In the genomic region with DNA sequence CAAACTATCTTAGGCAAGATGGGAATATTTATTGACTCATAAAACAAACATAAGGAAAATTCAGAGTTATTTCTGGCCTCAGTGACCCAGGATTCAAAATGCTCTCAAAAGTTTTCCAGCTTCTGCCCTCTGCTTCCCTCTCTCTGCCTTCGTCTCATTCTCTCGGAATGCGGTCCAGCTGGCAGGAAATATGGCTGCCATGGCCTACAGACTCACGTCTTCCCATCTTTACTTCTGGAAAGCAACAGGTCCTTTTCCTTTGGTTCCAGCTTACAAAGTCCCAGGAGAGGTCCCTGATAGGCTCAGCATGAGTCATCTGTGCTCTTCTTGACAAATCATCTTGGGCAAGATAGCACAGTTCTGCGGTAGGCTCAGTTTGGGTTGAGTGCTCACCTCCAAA, we compare ENCODE assay signal across 14 cellular contexts. TPM values are rescaled to one million over a fixed set of nuclear protein-coding genes. Genes with fewer than 3 reads are reported as not detected.
A peak's percentile ranks its signal among the peaks of the same experiment; 100 is the strongest.
DNase-seq lines count a peak whose midpoint lies in the region; ATAC-seq, FAIRE-seq and TF ChIP-seq lines count a peak whose summit lies in the region.
"Had no signal": no experiment of that assay in that cellular context is flagged by ENCODE, and none has a peak within 500 bp of the region (broad histone marks: within the 10 kb centered on the region; RNA-seq: fewer than 3 reads in every experiment).

No MANE protein-coding gene starts in this region.

- no peak overlapping the region for H3K9ac ChIP-seq in liver (ENCODE audit: low read depth in 1 of 2, low read length in 2 of 2)
- no peak overlapping the region for H3K9ac ChIP-seq in HepG2 (ENCODE audit: insufficient read depth, low read depth, low read length)
- no peak overlapping the region for H3K9ac ChIP-seq in K562 (ENCODE audit: insufficient read depth in 1 of 2, low read depth in 2 of 2, low read length in 2 of 2)

- H3F3A ChIP-seq in PC-9 (ENCODE audit: insufficient read depth, low read depth) = 0 out of 2 replicates have a peak, but pooled peaks cover 4% of the 10 kb centered on the region

- ATAC-seq in HepG2 = no peak
- ATAC-seq in K562 = no peak; the same call in 2 of the 3 replicates
- peak; percentile 26 for ATAC-seq in aorta (ENCODE audit: low FRiP score)
- ATAC-seq in activated CD4-positive, CD25-positive, alpha-beta regulatory T cell treated with anti-CD3 and anti-CD28 coated beads, Interleukin-2, amount 50 U/mL, for 24 hours = no peak

- 84% methylated on average over 5 of the region's 5 CpGs for WGBS in liver
- WGBS in HepG2 (ENCODE audit: low lambda C conversion rate) = 81% methylated on average over 5 of the region's 5 CpGs
- 36% methylated on average over 5 of the region's 5 CpGs for WGBS in K562 (ENCODE audit: insufficient coverage, low coverage, missing lambda C conversion rate)
- WGBS in aorta, 2 donors = 0 to 8% methylated on average over 5 of the region's 5 CpGs

- H3K4me3 ChIP-seq in liver (ENCODE audit: low read depth in 1 of 3, low read length in 3 of 3) (no peak overlapping the region), HepG2 (replicated peaks in 1 of 3; ENCODE audit: insufficient read depth in 1 of 3, low read depth in 2 of 3, low read length in 3 of 3) (no peak overlapping the region), K562 (no peak overlapping the region), right atrium auricular region (no peak overlapping the region), aorta (ENCODE audit: low read length in 2 of 2) (no peak overlapping the region), PC-9 (no peak overlapping the region)
- H3K4me3 ChIP-seq: esophagus muscularis mucosa had no signal

- TF ChIP-seq CTCF in liver (IDR thresholded peaks at IDR 0.05; ENCODE audit: low read depth, low read length, missing input control) (no peak), HepG2 (CRISPR knock-in tag; IDR thresholded peaks at IDR 0.05) (no peak), K562 (IDR thresholded peaks at IDR 0.05 in 2 of 3, conservative IDR thresholded peaks at IDR 0.05 in 1 of 3; ENCODE audit: insufficient read depth in 2 of 3, low read depth in 1 of 3, low read length in 3 of 3) (no peak), right atrium auricular region (IDR thresholded peaks at IDR 0.05) (no peak), PC-9 (conservative IDR thresholded peaks at IDR 0.05) (no peak)

- TF ChIP-seq RAD21 in liver (IDR thresholded peaks at IDR 0.05) (no peak), HepG2 (CRISPR knock-in tag; IDR thresholded peaks at IDR 0.05) (no peak), K562 (CRISPR knock-in tag; conservative IDR thresholded peaks at IDR 0.05 in 1 of 2, IDR thresholded peaks at IDR 0.05 in 1 of 2) (no peak)

- DNase-seq in HepG2 (ENCODE audit: low spot score) (no peak), K562 (ENCODE audit: extremely low read depth in 1 of 4, low spot score in 3 of 4) (peak in 1 of 4 experiments; percentile 23), right atrium auricular region (ENCODE audit: low spot score) (peak; percentile 60), aorta (peak; percentile 79 to 83), PC-9 (no peak), NCI-H2029 (lab: John Stamatoyannopoulos, UW) (no peak)
- DNase-seq: activated naive CD8-positive, alpha-beta T cell treated with anti-CD3 and anti-CD28 coated beads, Interleukin-2, amount 10 ng/mL, durations not matched to agents 7 days and 5 days; NCI-H146; NCI-H510A; T-helper 1 cell had no signal

- H3K4me2 ChIP-seq in HepG2 (ENCODE audit: low read depth, low read length) = no peak overlapping the region
- no peak overlapping the region for H3K4me2 ChIP-seq in K562 (ENCODE audit: insufficient read depth, low read length)
- H3K4me2 ChIP-seq in PC-9 = no peak overlapping the region

- no peaks in the 10 kb centered on the region for H3K36me3 ChIP-seq in liver (ENCODE audit: control insufficient read depth in 4 of 4, insufficient read depth in 3 of 4, low read depth in 1 of 4, low read length in 3 of 4)
- H3K36me3 ChIP-seq in HepG2 (replicated peaks in 1 of 2; ENCODE audit: control insufficient read depth in 1 of 2, insufficient read depth in 2 of 2, low read length in 2 of 2) = no peaks in the 10 kb centered on the region
- no peaks in the 10 kb centered on the region for H3K36me3 ChIP-seq in K562 (ENCODE audit: control insufficient read depth, insufficient read depth, low read length)
- no peaks in the 10 kb centered on the region for H3K36me3 ChIP-seq in right atrium auricular region
- no peaks in the 10 kb centered on the region for H3K36me3 ChIP-seq in aorta (ENCODE audit: control insufficient read depth in 1 of 2, insufficient read depth in 2 of 2, low read length in 1 of 2)
- H3K36me3 ChIP-seq in PC-9 (ENCODE audit: low read depth) = no peaks in the 10 kb centered on the region
- H3K36me3 ChIP-seq: esophagus muscularis mucosa had no signal

- H2AFZ ChIP-seq in HepG2 (ENCODE audit: low read length) = no peak overlapping the region
- no peak overlapping the region for H2AFZ ChIP-seq in K562 (ENCODE audit: low read depth, low read length)
- no peak overlapping the region for H2AFZ ChIP-seq in PC-9

- CTCF ChIA-PET in HepG2 (lab: Yijun Ruan, JAX; ENCODE audit: low intra/inter-chr PET ratio, low total read pairs) = no interaction called here
- CTCF ChIA-PET in K562 (lab: Yijun Ruan, JAX; ENCODE audit: low intra/inter-chr PET ratio) = no interaction called here
- CTCF ChIA-PET in PC-9 (lab: Charles Lee) = no interaction called here

- H3K4me1 ChIP-seq in liver (ENCODE audit: control insufficient read depth in 4 of 4, insufficient read depth in 4 of 4, low read length in 3 of 4) = no peaks in the 10 kb centered on the region
- no peaks in the 10 kb centered on the region for H3K4me1 ChIP-seq in HepG2 (ENCODE audit: insufficient read depth, low read length)
- no peaks in the 10 kb centered on the region; a peak in 1 of 5 replicates for H3K4me1 ChIP-seq in K562 (replicated peaks in 1 of 2; ENCODE audit: control insufficient read depth in 2 of 2, insufficient read depth in 2 of 2, low read length in 2 of 2)
- peaks cover 0 to 19% of the 10 kb centered on the region in 2 donors for H3K4me1 ChIP-seq in right atrium auricular region
- H3K4me1 ChIP-seq in aorta (ENCODE audit: control insufficient read depth in 1 of 2, insufficient read depth in 2 of 2, low read length in 2 of 2) = peaks cover 0 to 4% of the 10 kb centered on the region in 2 donors
- H3K4me1 ChIP-seq in PC-9 (replicated peaks; ENCODE audit: insufficient read depth) = peaks cover 26% of the 10 kb centered on the region

- intact Hi-C loops in HepG2 (cut with micrococcal nuclease; ENCODE audit: unreplicated experiment) (no loop called here), K562 (cut with micrococcal nuclease) (no loop called here), aorta (cut with DNase I) (loop anchor here in 1 of 2 donors (5.0 kb wide), 1 partner anchor 544 kb away; no protein-coding TSS in a partner anchor), PC-9 (cut with micrococcal nuclease; ENCODE audit: unreplicated experiment) (no loop called here)

- H3K9me3 ChIP-seq in liver (ENCODE audit: control insufficient read depth in 4 of 4, low read length in 3 of 4) (no peaks in the 10 kb centered on the region), HepG2 (ENCODE audit: low read length) (no peaks in the 10 kb centered on the region), K562 (replicated peaks; ENCODE audit: control insufficient read depth, insufficient read depth, low read depth, low read length) (no peaks in the 10 kb centered on the region), right atrium auricular region (no peaks in the 10 kb centered on the region), aorta (ENCODE audit: control insufficient read depth, low read length) (no peaks in the 10 kb centered on the region), PC-9 (ENCODE audit: insufficient read depth, low read depth) (no peaks in the 10 kb centered on the region)
- H3K9me3 ChIP-seq: esophagus muscularis mucosa had no signal

- POLR2A ChIA-PET in HepG2 (lab: Yijun Ruan, JAX) = no interaction called here
- POLR2A ChIA-PET in K562 (lab: Yijun Ruan, JAX) = interaction anchor here (0.5 kb wide), 1 partner anchor 12 kb away, joined by 3 read pairs; no protein-coding TSS in a partner anchor
- POLR2A ChIA-PET in PC-9 (lab: Charles Lee; ENCODE audit: unreplicated experiment) = no interaction called here

- H4K20me1 ChIP-seq in HepG2 (ENCODE audit: insufficient read depth, low read length) (no peaks in the 10 kb centered on the region), K562 (replicated peaks; ENCODE audit: control insufficient read depth, insufficient read depth, low read length) (no peaks in the 10 kb centered on the region), PC-9 (ENCODE audit: insufficient read depth) (no peaks in the 10 kb centered on the region)

- BruUV-seq in HepG2 (replicated peaks; lab: Mats Ljungman, UMichigan) (no TSS peak), K562 (replicated peaks; lab: Mats Ljungman, UMichigan) (no TSS peak), PC-9 (replicated peaks; lab: Mats Ljungman, UMichigan) (no TSS peak)

- no peak for TF ChIP-seq POLR2A in HepG2 (IDR thresholded peaks at IDR 0.05; ENCODE audit: insufficient read depth in 1 of 2, low read depth in 2 of 2, low read length in 2 of 2)
- TF ChIP-seq POLR2A in K562 (conservative IDR thresholded peaks at IDR 0.05) = no peak

- no peak for TF ChIP-seq EP300 in HepG2 (IDR thresholded peaks at IDR 0.05; ENCODE audit: low read depth in 2 of 2, low read length in 2 of 2)
- TF ChIP-seq EP300 in HepG2 (CRISPR knock-in tag; IDR thresholded peaks at IDR 0.05; ENCODE audit: borderline replicate concordance) = no peak
- no peak for TF ChIP-seq EP300 in K562 (IDR thresholded peaks at IDR 0.05; ENCODE audit: low read length)

- H3K9me2 ChIP-seq in PC-9 (ENCODE audit: insufficient read depth) = no peaks in the 10 kb centered on the region

- no peaks in the 10 kb centered on the region for H3K9me1 ChIP-seq in K562 (ENCODE audit: control insufficient read depth, insufficient read depth, low read length)

- H3K27me3 ChIP-seq in liver (ENCODE audit: control insufficient read depth in 4 of 4, insufficient read depth in 4 of 4, low read length in 3 of 4) (no peaks in the 10 kb centered on the region), HepG2 (ENCODE audit: control insufficient read depth in 1 of 2, insufficient read depth in 2 of 2, low read length in 2 of 2) (peaks cover 0 to 4% of the 10 kb centered on the region in 2 experiments; a peak in 1 of 5 replicates), K562 (ENCODE audit: control insufficient read depth in 2 of 2, insufficient read depth in 2 of 2, low read length in 2 of 2) (peaks cover 0 to 3% of the 10 kb centered on the region in 2 experiments; a peak in 1 of 5 replicates), right atrium auricular region (no peaks in the 10 kb centered on the region), aorta (ENCODE audit: control insufficient read depth in 1 of 2, insufficient read depth in 2 of 2, low read length in 1 of 2) (no peaks in the 10 kb centered on the region), PC-9 (ENCODE audit: insufficient read depth, low read depth) (no peaks in the 10 kb centered on the region)
- H3K27me3 ChIP-seq: esophagus muscularis mucosa had no signal

- H3K27ac ChIP-seq in liver (ENCODE audit: low read depth in 1 of 2, low read length in 2 of 2) (peak overlapping the region; percentile 1 to 43), HepG2 (ENCODE audit: extremely low read length, insufficient read depth, low read length) (no peak overlapping the region), K562 (ENCODE audit: extremely low read depth, low read depth, low read length) (no peak overlapping the region), right atrium auricular region (peak overlapping the region; percentile 11 to 47), aorta (ENCODE audit: low read depth in 1 of 2, low read length in 2 of 2) (peak overlapping the region; percentile 46 to 93), PC-9 (no peak overlapping the region)
- H3K27ac ChIP-seq: esophagus muscularis mucosa had no signal

- no peaks in the 10 kb centered on the region for H3K79me2 ChIP-seq in HepG2 (ENCODE audit: insufficient read depth, low read length)
- H3K79me2 ChIP-seq in K562 (ENCODE audit: control insufficient read depth, insufficient read depth, low read length) = no peaks in the 10 kb centered on the region
- H3K79me2 ChIP-seq in PC-9 (ENCODE audit: low read depth) = no peaks in the 10 kb centered on the region

- in situ Hi-C loops in HepG2 (cut with HindIII; ENCODE audit: extremely low pct_ligation_motif_present, low pct_unique_long_range_greater_than_20kb) (no loop called here), K562 (cut with MboI) (no loop called here)

- FAIRE-seq in HepG2 (lab: Jason Lieb, UNC) = no peak
- peak; percentile 44 for FAIRE-seq in K562 (lab: Jason Lieb, UNC)
- FAIRE-seq: H54 had no signal

RNA-seq across cellular contexts. Expression of a gene that starts 8.7 kb away (rescaled TPM):
- total RNA-seq in liver (1 to 10 TPM in 1 of 2 donors, under 1 TPM in 1; 0.19 to 1.0 TPM), HepG2 (2016; rRNA removed; fragmentation: Illumina TruSeq; extraction: Trizol) (0.98 and 1.4 TPM in 2 replicates), K562 (2014; rRNA removed) (1.00 and 1.6 TPM in 2 replicates), K562 (2014; rRNA removed; fragmentation: Illumina TruSeq; extraction: Trizol) (0.95 and 1.9 TPM in 2 replicates), K562 (2015; rRNA removed; fragmentation: Illumina TruSeq; extraction: Trizol) (1.2 TPM in 2 replicates), K562 (2021) (1.2 and 3.0 TPM in 2 replicates), right atrium auricular region (1 to 10 TPM; 3.7 to 4.3 TPM), aorta (1 to 10 TPM; 6.1 to 7.4 TPM), PC-9 (2021) (6.2 and 6.3 TPM in 2 replicates)
- polyA plus RNA-seq in liver (under 1 TPM; 0.39 to 0.57 TPM), HepG2 (2011; rRNA removed) (0.59 and 0.61 TPM in 2 replicates), K562 (2011; rRNA removed) (1.5 and 1.6 TPM in 2 replicates), K562 (2014; fragmentation: Illumina TruSeq; extraction: Trizol) (1.7 and 3.9 TPM in 2 replicates), K562 (2014; fragmentation: Nextera tagmentation; extraction: Ambion mirVana) (under 1 TPM; 0.32 to 0.34 TPM), K562 (2014; rRNA removed) (1.7 and 2.0 TPM in 2 replicates), aorta (1 to 10 TPM in 1 of 2 donors, under 1 TPM in 1; 0.50 to 2.6 TPM)
- total RNA-seq in HepG2 (2016; cell fraction: cytosol; rRNA removed; fragmentation: Illumina TruSeq; extraction: Trizol; ENCODE audit: low read depth) = 0.09 and 1.2 TPM in 2 replicates
- 0.89 and 1.7 TPM in 2 replicates for total RNA-seq in HepG2 (2016; cell fraction: insoluble cytoplasmic fraction; rRNA removed; fragmentation: Illumina TruSeq; extraction: Trizol)
- total RNA-seq in HepG2 (2016; cell fraction: membrane; rRNA removed; fragmentation: Illumina TruSeq; extraction: Trizol) = 0.69 and 1.3 TPM in 2 replicates
- total RNA-seq in HepG2 (2016; cell fraction: nucleus; rRNA removed; fragmentation: Illumina TruSeq; extraction: Trizol) = 0.78 and 1.6 TPM in 2 replicates
- polyA plus RNA-seq in HepG2 (2011; cell fraction: cytosol; rRNA removed) = 0.31 and 0.60 TPM in 2 replicates
- polyA plus RNA-seq in HepG2 (2011; cell fraction: nucleus; rRNA removed) = 0.40 and 0.78 TPM in 2 replicates
- polyA plus RNA-seq in HepG2 (2012) = 0.52 and 0.92 TPM in 2 replicates
- polyA plus RNA-seq in HepG2 (2016; cell fraction: cytosol; fragmentation: Illumina TruSeq; extraction: Trizol; ENCODE audit: low read depth) = 1.0 and 1.1 TPM in 2 replicates
- 0.79 and 1.3 TPM in 2 replicates for polyA plus RNA-seq in HepG2 (2016; cell fraction: insoluble cytoplasmic fraction; fragmentation: Illumina TruSeq; extraction: Trizol; ENCODE audit: low read depth)
- polyA plus RNA-seq in HepG2 (2016; cell fraction: membrane; fragmentation: Illumina TruSeq; extraction: Trizol; ENCODE audit: low read depth) = 0.52 and 0.56 TPM in 2 replicates
- polyA plus RNA-seq in HepG2 (2016; cell fraction: nucleus; fragmentation: Illumina TruSeq; extraction: Trizol; ENCODE audit: insufficient read depth, low read depth) = 1.7 and 3.0 TPM in 2 replicates
- polyA minus RNA-seq in HepG2 (2011; rRNA and poly(A)+ RNA removed; ENCODE audit: low replicate concordance) = 0.54 and 2.1 TPM in 2 replicates
- 0.18 and 0.59 TPM in 2 replicates for polyA minus RNA-seq in HepG2 (2011; cell fraction: cytosol; rRNA and poly(A)+ RNA removed)
- 1.9 and 5.0 TPM in 2 replicates for polyA minus RNA-seq in HepG2 (2011; cell fraction: nucleus; rRNA and poly(A)+ RNA removed)
- 9.0 and 9.3 TPM in 2 replicates for total RNA-seq in K562 (2011; cell fraction: chromatin; rRNA removed; ENCODE audit: low replicate concordance)
- total RNA-seq in K562 (2011; cell fraction: nucleolus; rRNA removed) = 4.6 and 5.3 TPM in 2 replicates
- total RNA-seq in K562 (2011; cell fraction: nucleoplasm; rRNA removed) = 5.6 and 9.1 TPM in 2 replicates
- polyA plus RNA-seq in K562 (2011; cell fraction: cytosol; rRNA removed) = 0.97 and 1.7 TPM in 2 replicates
- polyA plus RNA-seq in K562 (2011; cell fraction: nucleus; rRNA removed) = 3.0 and 3.2 TPM in 2 replicates
- polyA plus RNA-seq in K562 (2012) = 1.1 and 1.3 TPM in 2 replicates
- 2.9 and 3.1 TPM in 2 replicates for polyA minus RNA-seq in K562 (2011; rRNA and poly(A)+ RNA removed)
- 0.38 and 5.4 TPM in 2 replicates for polyA minus RNA-seq in K562 (2011; cell fraction: cytosol; rRNA and poly(A)+ RNA removed)
- polyA minus RNA-seq in K562 (2011; cell fraction: nucleus; rRNA and poly(A)+ RNA removed) = 2.4 and 3.6 TPM in 2 replicates

RNA-seq across cellular contexts. Expression of a gene that starts 44.7 kb away (rescaled TPM):
- 10 to 100 TPM; 37.7 to 50.1 TPM for total RNA-seq in liver
- polyA plus RNA-seq in liver = 10 to 100 TPM in 1 of 2 donors, 1 to 10 TPM in 1; 9.2 to 11.3 TPM
- total RNA-seq in HepG2 (2016; rRNA removed; fragmentation: Illumina TruSeq; extraction: Trizol) = 25.9 and 37.9 TPM in 2 replicates
- 7.0 and 10.3 TPM in 2 replicates for total RNA-seq in HepG2 (2016; cell fraction: cytosol; rRNA removed; fragmentation: Illumina TruSeq; extraction: Trizol; ENCODE audit: low read depth)
- 24.2 and 39.8 TPM in 2 replicates for total RNA-seq in HepG2 (2016; cell fraction: insoluble cytoplasmic fraction; rRNA removed; fragmentation: Illumina TruSeq; extraction: Trizol)
- total RNA-seq in HepG2 (2016; cell fraction: membrane; rRNA removed; fragmentation: Illumina TruSeq; extraction: Trizol) = 4.9 and 6.0 TPM in 2 replicates
- 45.8 and 61.3 TPM in 2 replicates for total RNA-seq in HepG2 (2016; cell fraction: nucleus; rRNA removed; fragmentation: Illumina TruSeq; extraction: Trizol)
- polyA plus RNA-seq in HepG2 (2011; rRNA removed) = 22.5 and 29.5 TPM in 2 replicates
- polyA plus RNA-seq in HepG2 (2011; cell fraction: cytosol; rRNA removed) = 6.9 and 8.8 TPM in 2 replicates
- polyA plus RNA-seq in HepG2 (2011; cell fraction: nucleus; rRNA removed) = 43.0 and 44.1 TPM in 2 replicates
- 19.9 and 21.7 TPM in 2 replicates for polyA plus RNA-seq in HepG2 (2012)
- 0.76 and 1.4 TPM in 2 replicates for polyA plus RNA-seq in HepG2 (2016; cell fraction: cytosol; fragmentation: Illumina TruSeq; extraction: Trizol; ENCODE audit: low read depth)
- polyA plus RNA-seq in HepG2 (2016; cell fraction: insoluble cytoplasmic fraction; fragmentation: Illumina TruSeq; extraction: Trizol; ENCODE audit: low read depth) = 26.8 and 29.0 TPM in 2 replicates
- 2.5 and 4.1 TPM in 2 replicates for polyA plus RNA-seq in HepG2 (2016; cell fraction: membrane; fragmentation: Illumina TruSeq; extraction: Trizol; ENCODE audit: low read depth)
- 58.6 and 63.1 TPM in 2 replicates for polyA plus RNA-seq in HepG2 (2016; cell fraction: nucleus; fragmentation: Illumina TruSeq; extraction: Trizol; ENCODE audit: insufficient read depth, low read depth)
- 43.9 and 274 TPM in 2 replicates for polyA minus RNA-seq in HepG2 (2011; rRNA and poly(A)+ RNA removed; ENCODE audit: low replicate concordance)
- polyA minus RNA-seq in HepG2 (2011; cell fraction: cytosol; rRNA and poly(A)+ RNA removed) = 20.6 and 26.9 TPM in 2 replicates
- polyA minus RNA-seq in HepG2 (2011; cell fraction: nucleus; rRNA and poly(A)+ RNA removed) = 216 and 230 TPM in 2 replicates
- total RNA-seq in K562 (2011; cell fraction: chromatin; rRNA removed; ENCODE audit: low replicate concordance) = 115 and 218 TPM in 2 replicates
- 41.1 and 55.2 TPM in 2 replicates for total RNA-seq in K562 (2011; cell fraction: nucleolus; rRNA removed)
- 77.8 and 117 TPM in 2 replicates for total RNA-seq in K562 (2011; cell fraction: nucleoplasm; rRNA removed)
- total RNA-seq in K562 (2014; rRNA removed) = 67.1 and 76.0 TPM in 2 replicates
- 81.0 and 96.7 TPM in 2 replicates for total RNA-seq in K562 (2014; rRNA removed; fragmentation: Illumina TruSeq; extraction: Trizol)
- 143 and 150 TPM in 2 replicates for total RNA-seq in K562 (2015; rRNA removed; fragmentation: Illumina TruSeq; extraction: Trizol)
- total RNA-seq in K562 (2021) = 59.6 and 63.9 TPM in 2 replicates
- polyA plus RNA-seq in K562 (2011; rRNA removed) = 71.8 and 77.7 TPM in 2 replicates
- 29.0 and 29.2 TPM in 2 replicates for polyA plus RNA-seq in K562 (2011; cell fraction: cytosol; rRNA removed)
- 69.9 and 288 TPM in 2 replicates for polyA plus RNA-seq in K562 (2011; cell fraction: nucleus; rRNA removed)
- 56.8 and 73.8 TPM in 2 replicates for polyA plus RNA-seq in K562 (2012)
- polyA plus RNA-seq in K562 (2014; fragmentation: Illumina TruSeq; extraction: Trizol) = 116 and 125 TPM in 2 replicates
- polyA plus RNA-seq in K562 (2014; fragmentation: Nextera tagmentation; extraction: Ambion mirVana) = 10 to 100 TPM; 37.6 to 38.7 TPM
- polyA plus RNA-seq in K562 (2014; rRNA removed) = 68.7 and 79.2 TPM in 2 replicates
- polyA minus RNA-seq in K562 (2011; rRNA and poly(A)+ RNA removed) = 235 and 252 TPM in 2 replicates
- 46.9 and 64.3 TPM in 2 replicates for polyA minus RNA-seq in K562 (2011; cell fraction: cytosol; rRNA and poly(A)+ RNA removed)
- polyA minus RNA-seq in K562 (2011; cell fraction: nucleus; rRNA and poly(A)+ RNA removed) = 69.3 and 393 TPM in 2 replicates
- 10 to 100 TPM; 56.5 to 96.3 TPM for total RNA-seq in right atrium auricular region
- total RNA-seq in aorta = 100 to 1,000 TPM; 273 to 297 TPM
- polyA plus RNA-seq in aorta = 100 to 1,000 TPM in 1 of 2 donors, 10 to 100 TPM in 1; 61.1 to 134 TPM
- 113 and 164 TPM in 2 replicates for total RNA-seq in PC-9 (2021)

Comparison
In these comparisons a context has a peak if more than half of its experiments do, and no peak if none do; other contexts are left out.
1. H3K27ac ChIP-seq: peak in liver (2 of 2), right atrium auricular region (2 of 2) and aorta (2 of 2); none in HepG2 (single experiment), K562 (single experiment) and PC-9 (single experiment).
2. DNase-seq: peak in right atrium auricular region (single experiment) and aorta (2 of 2); none in HepG2 (single experiment), PC-9 (0 of 2) and NCI-H2029 (single experiment).